Comparison of ENCODE assay signal across 1 cellular context in the genomic region with DNA sequence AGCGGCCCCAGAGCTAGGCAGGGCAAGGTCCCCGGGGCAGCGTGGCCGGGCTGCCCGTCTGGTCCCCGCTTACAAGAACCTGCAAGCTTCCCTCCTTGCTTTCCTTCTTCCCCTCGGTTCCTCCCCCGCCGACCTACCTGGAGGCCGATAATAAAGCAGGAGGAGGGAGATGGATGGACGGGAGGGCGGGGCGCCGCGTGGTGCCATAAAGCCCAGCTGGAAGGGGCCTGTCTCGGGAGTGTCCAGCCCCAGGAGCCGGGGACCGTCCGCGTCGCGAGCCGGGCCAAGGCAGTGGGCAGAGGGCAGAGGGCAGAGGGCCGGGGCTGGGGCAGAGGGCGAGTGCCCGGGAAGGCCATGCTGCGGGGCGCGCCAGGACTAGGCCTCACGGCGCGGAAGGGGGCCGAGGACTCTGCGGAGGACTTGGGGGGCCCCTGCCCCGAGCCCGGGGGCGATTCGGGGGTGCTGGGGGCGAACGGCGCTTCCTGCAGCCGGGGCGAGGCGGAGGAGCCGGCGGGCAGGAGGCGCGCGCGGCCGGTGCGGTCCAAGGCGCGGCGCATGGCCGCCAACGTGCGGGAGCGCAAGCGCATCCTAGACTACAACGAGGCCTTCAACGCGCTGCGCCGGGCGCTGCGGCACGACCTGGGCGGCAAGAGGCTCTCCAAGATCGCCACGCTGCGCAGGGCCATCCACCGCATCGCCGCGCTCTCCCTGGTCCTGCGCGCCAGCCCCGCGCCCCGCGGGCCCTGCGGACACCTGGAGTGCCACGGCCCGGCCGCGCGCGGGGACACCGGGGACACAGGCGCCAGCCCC.
TF ChIP-seq lines count a peak whose summit lies in the region.

BHLHA9 (plus strand) TSS at position 235 of the 810 bp plus-strand sequence; CDS start at position 355, 120 bp downstream.

TF ChIP-seq in HCT116, 20 proteins besides CTCF, POLR2A, EP300 and RAD21:
- TF ChIP-seq REST (IDR thresholded peaks at IDR 0.05; ENCODE audit: low read depth) (no peak), EZH2phosphoT487 (IDR thresholded peaks at IDR 0.05; ENCODE audit: borderline replicate concordance) (no peak)
- TF ChIP-seq, protein P1, sequence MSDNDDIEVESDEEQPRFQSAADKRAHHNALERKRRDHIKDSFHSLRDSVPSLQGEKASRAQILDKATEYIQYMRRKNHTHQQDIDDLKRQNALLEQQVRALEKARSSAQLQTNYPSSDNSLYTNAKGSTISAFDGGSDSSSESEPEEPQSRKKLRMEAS (IDR thresholded peaks at IDR 0.05) = no peak
TF ChIP-seq in HCT116: peak in this region for 0.
